Comparison of ENCODE assay signal across 15 cellular contexts in the genomic region with DNA sequence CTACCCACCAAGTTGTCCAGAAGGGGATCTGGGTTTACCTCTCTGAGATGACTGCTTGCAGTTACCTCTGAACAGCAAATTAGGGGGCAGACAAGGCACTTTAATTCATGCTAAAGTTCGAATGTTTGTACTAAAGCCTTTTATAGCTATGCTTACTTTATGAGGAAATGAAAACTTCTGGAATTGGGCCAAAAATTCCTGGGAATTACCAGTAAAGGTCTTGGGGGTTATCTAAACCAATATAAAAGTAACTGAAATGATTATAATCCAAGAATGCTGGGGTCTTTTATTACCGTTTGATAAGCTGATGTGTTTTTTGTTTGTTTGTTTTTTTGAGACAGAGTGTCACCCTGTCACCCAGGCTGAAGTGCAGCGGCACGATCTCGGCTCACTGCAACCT.
"Had no signal": no experiment of that assay in that cellular context is flagged by ENCODE, and none has a peak within 500 bp of the region (broad histone marks: within the 10 kb centered on the region; RNA-seq: fewer than 3 reads in every experiment).

No MANE protein-coding gene starts in this region.

- H3K4me1 ChIP-seq: heart left ventricle had no signal

- H3K4me1 Mint-ChIP-seq: naive thymus-derived CD8-positive, alpha-beta T cell had no signal

- DNase-seq: cortex of kidney; effector memory CD8-positive, alpha-beta T cell; heart left ventricle; hippocampal formation; mammary epithelial cell; naive thymus-derived CD8-positive, alpha-beta T cell; stimulated activated CD4-positive, alpha-beta T cell treated with anti-CD3 and anti-CD28 coated beads, Interleukin-2, amount 100 ng/mL, for 24 hours; stimulated activated CD4-positive, alpha-beta T cell treated with anti-CD3 and anti-CD28 coated beads, Interleukin-4, amount 100 ng/mL, for 4 hours; stimulated activated naive CD4-positive, alpha-beta T cell; stomach; substantia nigra; transverse colon had no signal

- H3K27me3 Mint-ChIP-seq: effector memory CD8-positive, alpha-beta T cell; naive thymus-derived CD8-positive, alpha-beta T cell had no signal

- H3K4me3 ChIP-seq: heart left ventricle, stomach, thoracic aorta, transverse colon had no signal

- H3K9me3 Mint-ChIP-seq: effector memory CD8-positive, alpha-beta T cell; naive thymus-derived CD8-positive, alpha-beta T cell had no signal

- ATAC-seq: effector memory CD8-positive, alpha-beta T cell; heart left ventricle; naive thymus-derived CD8-positive, alpha-beta T cell; sciatic nerve had no signal

- H3K9me3 ChIP-seq: heart left ventricle, neutrophil, stomach, thoracic aorta, transverse colon had no signal

- H3K36me3 ChIP-seq: stomach, transverse colon had no signal

- H3K4me3 Mint-ChIP-seq: effector memory CD8-positive, alpha-beta T cell; naive thymus-derived CD8-positive, alpha-beta T cell had no signal

- H3K27ac ChIP-seq: heart left ventricle, neutrophil, stomach, thoracic aorta, transverse colon had no signal

- H3K27ac Mint-ChIP-seq: effector memory CD8-positive, alpha-beta T cell; naive thymus-derived CD8-positive, alpha-beta T cell had no signal
